In genomic region chr6:69895396-69895795, GRCh38 we compare ENCODE assay signal across 1 cellular context.
TF ChIP-seq lines count a peak whose summit lies in the region.

No MANE protein-coding gene starts in this region.

TF ChIP-seq in HEK293, 187 proteins besides CTCF, POLR2A, EP300 and RAD21 (continued from another document):
- TF ChIP-seq PRDM6 (tag by site-specific recombination; IDR thresholded peaks at IDR 0.05) = no peak
TF ChIP-seq in HEK293: peak in this region for 1.
